Comparison of ENCODE assay signal across 16 cellular contexts in the genomic region with DNA sequence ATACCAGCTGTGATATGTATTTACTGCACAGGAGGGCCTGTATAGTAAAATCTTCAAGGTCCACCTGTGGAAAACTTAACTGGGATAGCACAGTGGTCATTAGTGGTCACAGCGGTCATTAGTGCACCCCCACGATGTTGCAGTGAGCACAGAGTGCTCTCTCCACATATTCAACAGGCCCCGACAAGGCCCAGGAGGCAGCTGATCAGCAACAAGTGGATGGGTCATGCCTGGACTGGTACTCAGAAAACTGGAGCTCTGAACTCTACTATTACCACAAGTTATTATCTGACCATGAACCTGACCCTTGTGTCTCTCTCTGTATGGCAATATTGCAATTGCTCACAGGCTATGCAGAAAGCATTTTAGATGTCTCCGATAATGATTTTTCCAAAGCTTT.
DNase-seq lines count a peak whose midpoint lies in the region; ATAC-seq and TF ChIP-seq lines count a peak whose summit lies in the region.
"Had no signal": no experiment of that assay in that cellular context is flagged by ENCODE, and none has a peak within 500 bp of the region (broad histone marks: within the 10 kb centered on the region; RNA-seq: fewer than 3 reads in every experiment).

No MANE protein-coding gene starts in this region.

- no peak for DNase-seq in RWPE2 (ENCODE audit: low spot score)
- DNase-seq in foreskin keratinocyte, result peak; percentile 17 to 51
- peak; percentile 77 to 79 for DNase-seq in thyroid gland
- no peak for DNase-seq in D341Med (ENCODE audit: low spot score)
- no peak for DNase-seq in testis
- DNase-seq in type B pancreatic cell (ENCODE audit: extremely low spot score, unreplicated experiment), result no peak
- DNase-seq: 8988T; CD4-positive, alpha-beta memory T cell; DMS79 treated with DMSO at 0.1 percent for 48 hours; GF-D8; GOT3; H7 had no signal

- no peak overlapping the region for H3K4me3 Mint-ChIP-seq in type B pancreatic cell
- H3K4me3 Mint-ChIP-seq: CD14-positive monocyte; CD4-positive, alpha-beta memory T cell had no signal

- peaks cover 3% of the 10 kb centered on the region for H3K27me3 Mint-ChIP-seq in type B pancreatic cell
- H3K27me3 Mint-ChIP-seq: CD4-positive, alpha-beta memory T cell had no signal

- TF ChIP-seq POLR2A in thyroid gland (IDR thresholded peaks at IDR 0.05) (no peak), testis (IDR thresholded peaks at IDR 0.05) (no peak)

- H3K27ac ChIP-seq in HEK293 (ENCODE audit: extremely low read depth, low read depth, low read length), result no peak overlapping the region
- H3K27ac ChIP-seq in RWPE2 (ENCODE audit: poor library complexity, severe bottlenecking), result no peak overlapping the region
- no peak overlapping the region for H3K27ac ChIP-seq in foreskin keratinocyte
- H3K27ac ChIP-seq in thyroid gland, result no peak overlapping the region
- H3K27ac ChIP-seq in testis, result no peak overlapping the region
- H3K27ac ChIP-seq: BLaER1 had no signal

- H3K9me3 ChIP-seq in HEK293 (ENCODE audit: control insufficient read depth, insufficient read depth, low read depth, low read length), result no peaks in the 10 kb centered on the region
- no peaks in the 10 kb centered on the region for H3K9me3 ChIP-seq in RWPE2 (ENCODE audit: severe bottlenecking)
- H3K9me3 ChIP-seq in thyroid gland, result no peaks in the 10 kb centered on the region
- no peaks in the 10 kb centered on the region for H3K9me3 ChIP-seq in testis
- H3K9me3 ChIP-seq: BLaER1 had no signal

- POLR2A ChIA-PET in HEK293 (lab: Yijun Ruan, JAX), result no interaction called here

- no peak overlapping the region for H3K4me3 ChIP-seq in HEK293 (ENCODE audit: low read depth, low read length)
- H3K4me3 ChIP-seq in RWPE2 (ENCODE audit: severe bottlenecking), result no peak overlapping the region
- H3K4me3 ChIP-seq in thyroid gland (replicated peaks in 1 of 3), result no peak overlapping the region
- H3K4me3 ChIP-seq in testis, result no peak overlapping the region
- H3K4me3 ChIP-seq: BLaER1 had no signal

- H3K9me3 Mint-ChIP-seq in type B pancreatic cell, result peaks cover 3% of the 10 kb centered on the region

- H3K36me3 Mint-ChIP-seq in type B pancreatic cell, result no peaks in the 10 kb centered on the region
- H3K36me3 Mint-ChIP-seq: CD14-positive monocyte; CD4-positive, alpha-beta memory T cell had no signal

- CTCF ChIA-PET in HEK293 (lab: Yijun Ruan, JAX), result no interaction called here

- H3K36me3 ChIP-seq in HEK293 (ENCODE audit: control insufficient read depth in 2 of 2, insufficient read depth in 1 of 2, low read length in 2 of 2) (no peaks in the 10 kb centered on the region), RWPE2 (ENCODE audit: low read depth) (no peaks in the 10 kb centered on the region), thyroid gland (no peaks in the 10 kb centered on the region), testis (ENCODE audit: low read depth, missing control alignments) (no peaks in the 10 kb centered on the region)
- H3K36me3 ChIP-seq: BLaER1 had no signal

- H3K4me1 ChIP-seq in HEK293 (ENCODE audit: control insufficient read depth, insufficient read depth, low read length), result 0 out of 2 replicates have a peak, but pooled peaks cover 5% of the 10 kb centered on the region
- peaks cover 21% of the 10 kb centered on the region for H3K4me1 ChIP-seq in RWPE2 (ENCODE audit: insufficient read depth, poor library complexity, severe bottlenecking)
- peaks cover 5% of the 10 kb centered on the region for H3K4me1 ChIP-seq in foreskin keratinocyte
- peaks cover 0 to 9% of the 10 kb centered on the region in 2 donors for H3K4me1 ChIP-seq in thyroid gland
- H3K4me1 ChIP-seq in testis, result no peaks in the 10 kb centered on the region
- H3K4me1 ChIP-seq: BLaER1 had no signal

- 53 to 65% methylated on average over 4 of the region's 4 CpGs for WGBS in thyroid gland, 2 donors
- 82 to 86% methylated on average over 3 to 4 of the region's 4 CpGs for WGBS in testis, 2 donors

- ATAC-seq in RWPE2 (ENCODE audit: low read depth) (peak; percentile 70), foreskin keratinocyte (peak; percentile 73)
- ATAC-seq: HCT116 had no signal

- H3K4me1 Mint-ChIP-seq in type B pancreatic cell (ENCODE audit: unreplicated experiment), result no peaks in the 10 kb centered on the region
- H3K4me1 Mint-ChIP-seq: CD14-positive monocyte; CD4-positive, alpha-beta memory T cell had no signal

- H3K27me3 ChIP-seq in RWPE2 (ENCODE audit: insufficient read depth, poor library complexity, severe bottlenecking) (no peaks in the 10 kb centered on the region), foreskin keratinocyte (no peaks in the 10 kb centered on the region), thyroid gland (no peaks in the 10 kb centered on the region), testis (no peaks in the 10 kb centered on the region)
- H3K27me3 ChIP-seq: BLaER1 had no signal

- H3K27ac Mint-ChIP-seq in type B pancreatic cell, result no peak overlapping the region
- H3K27ac Mint-ChIP-seq: CD14-positive monocyte had no signal

- intact Hi-C loops in thyroid gland (cut with DNase I), result no loop called here
- intact Hi-C loops in testis (cut with DNase I; ENCODE audit: low total_unique reads), result no loop called here

- TF ChIP-seq CTCF in HEK293 (tag by site-specific recombination; IDR thresholded peaks at IDR 0.05) (no peak), RWPE2 (IDR thresholded peaks at IDR 0.05; ENCODE audit: poor library complexity, severe bottlenecking) (no peak), foreskin keratinocyte (conservative IDR thresholded peaks at IDR 0.05) (no peak), thyroid gland (IDR thresholded peaks at IDR 0.05) (no peak), testis (IDR thresholded peaks at IDR 0.05) (no peak), type B pancreatic cell (conservative IDR thresholded peaks at IDR 0.05) (no peak)

TF ChIP-seq in HEK293, 187 proteins besides CTCF, POLR2A, EP300 and RAD21:
- no peak for TF ChIP-seq HIC1 (tag by site-specific recombination; IDR thresholded peaks at IDR 0.05)
- TF ChIP-seq SCRT2 (tag by site-specific recombination; IDR thresholded peaks at IDR 0.05), result peak; percentile 87

Comparison
In these comparisons a context has a peak if more than half of its experiments do, and no peak if none do; other contexts are left out.
1. DNase-seq: peak in foreskin keratinocyte (2 of 2) and thyroid gland (2 of 2); none in RWPE2 (single experiment), D341Med (single experiment), testis (single experiment) and type B pancreatic cell (single experiment).